20 cellular contexts compared by ENCODE assay signal in genomic region chr5:94932259-94932658, GRCh38.
DNase-seq lines count a peak whose midpoint lies in the region; ATAC-seq and TF ChIP-seq lines count a peak whose summit lies in the region.
"Had no signal": no experiment of that assay in that cellular context is flagged by ENCODE, and none has a peak within 500 bp of the region (broad histone marks: within the 10 kb centered on the region; RNA-seq: fewer than 3 reads in every experiment).

No MANE protein-coding gene starts in this region.

- H3K27ac Mint-ChIP-seq in activated CD4-positive, alpha-beta T cell treated with anti-CD3 and anti-CD28 coated beads for 36 hours = no peak overlapping the region
- H3K27ac Mint-ChIP-seq in T-helper 2 cell treated with Interferon-gamma antibody and Interleukin-4, amounts not matched to agents 5 μg/mL and 100 μg/mL, for 36 hours = no peak overlapping the region
- H3K27ac Mint-ChIP-seq: CD4-positive, alpha-beta memory T cell; HFFc6 had no signal

- peak; percentile 0 for DNase-seq in AG10803 (ENCODE audit: low read depth)
- peak; percentile 20 for DNase-seq in DMS53 treated with DMSO at 0.1 percent for 48 hours (lab: John Stamatoyannopoulos, UW; ENCODE audit: unreplicated experiment)
- peak; percentile 8 for DNase-seq in SW480 (ENCODE audit: low spot score)
- peak; percentile 7 for DNase-seq in fibroblast of peridontal ligament (ENCODE audit: extremely low read depth)
- no peak for DNase-seq in central memory CD4-positive, alpha-beta T cell
- DNase-seq in activated CD4-positive, alpha-beta T cell treated with anti-CD3 and anti-CD28 coated beads for 36 hours = no peak
- no peak for DNase-seq in T-helper 2 cell treated with Interferon-gamma antibody and Interleukin-4, amounts not matched to agents 5 μg/mL and 100 μg/mL, for 36 hours (ENCODE audit: low spot score)
- DNase-seq: AML-193; BE2C; C1 segment of cervical spinal cord; Calu3; CD4-positive, alpha-beta memory T cell; COR-L47; DMS153; DMS79 treated with DMSO at 0.1 percent for 48 hours; GF-D8; GOT3; HFFc6 had no signal

- H3K4me3 ChIP-seq in AG10803 (ENCODE audit: low read length) = no peak overlapping the region
- H3K4me3 ChIP-seq: HAP-1 had no signal

- H3K27me3 Mint-ChIP-seq in activated CD4-positive, alpha-beta T cell treated with anti-CD3 and anti-CD28 coated beads for 36 hours = peaks cover 5% of the 10 kb centered on the region
- H3K27me3 Mint-ChIP-seq in T-helper 2 cell treated with Interferon-gamma antibody and Interleukin-4, amounts not matched to agents 5 μg/mL and 100 μg/mL, for 36 hours (ENCODE audit: low read depth) = peaks cover 2% of the 10 kb centered on the region

- H3K4me1 Mint-ChIP-seq in activated CD4-positive, alpha-beta T cell treated with anti-CD3 and anti-CD28 coated beads for 36 hours = no peaks in the 10 kb centered on the region
- no peaks in the 10 kb centered on the region for H3K4me1 Mint-ChIP-seq in T-helper 2 cell treated with Interferon-gamma antibody and Interleukin-4, amounts not matched to agents 5 μg/mL and 100 μg/mL, for 36 hours (ENCODE audit: low read depth)
- H3K4me1 Mint-ChIP-seq: CD4-positive, alpha-beta memory T cell had no signal

- CTCF ChIA-PET in activated CD4-positive, alpha-beta T cell treated with anti-CD3 and anti-CD28 coated beads for 36 hours (lab: Charles Lee) = no interaction called here

- TF ChIP-seq CTCF in AG10803 (conservative IDR thresholded peaks at IDR 0.05; ENCODE audit: low read length) = no peak

- intact Hi-C loops in activated CD4-positive, alpha-beta T cell treated with anti-CD3 and anti-CD28 coated beads for 36 hours (cut with DNase I, micrococcal nuclease) = loop anchor here in 1 of 2 experiments (5.0 kb wide), 1 partner anchor 745 kb away; no protein-coding TSS in a partner anchor

- no peaks in the 10 kb centered on the region for H3K9me3 Mint-ChIP-seq in activated CD4-positive, alpha-beta T cell treated with anti-CD3 and anti-CD28 coated beads for 36 hours (ENCODE audit: low read depth)
- no peaks in the 10 kb centered on the region for H3K9me3 Mint-ChIP-seq in T-helper 2 cell treated with Interferon-gamma antibody and Interleukin-4, amounts not matched to agents 5 μg/mL and 100 μg/mL, for 36 hours
- H3K9me3 Mint-ChIP-seq: CD4-positive, alpha-beta memory T cell; HFFc6 had no signal

- H3K36me3 Mint-ChIP-seq in activated CD4-positive, alpha-beta T cell treated with anti-CD3 and anti-CD28 coated beads for 36 hours (ENCODE audit: low read depth) = no peaks in the 10 kb centered on the region
- H3K36me3 Mint-ChIP-seq in T-helper 2 cell treated with Interferon-gamma antibody and Interleukin-4, amounts not matched to agents 5 μg/mL and 100 μg/mL, for 36 hours (ENCODE audit: low read depth) = no peaks in the 10 kb centered on the region
- H3K36me3 Mint-ChIP-seq: CD4-positive, alpha-beta memory T cell had no signal

- POLR2A ChIA-PET in activated CD4-positive, alpha-beta T cell treated with anti-CD3 and anti-CD28 coated beads for 36 hours (lab: Charles Lee) = no interaction called here

- ATAC-seq in HG03039 (IDR thresholded peaks at IDR 0.05; ENCODE audit: unreplicated experiment) = no peak
- ATAC-seq in activated CD4-positive, alpha-beta T cell treated with anti-CD3 and anti-CD28 coated beads for 36 hours = no peak

- H3K4me3 Mint-ChIP-seq in activated CD4-positive, alpha-beta T cell treated with anti-CD3 and anti-CD28 coated beads for 36 hours = no peak overlapping the region
- H3K4me3 Mint-ChIP-seq in T-helper 2 cell treated with Interferon-gamma antibody and Interleukin-4, amounts not matched to agents 5 μg/mL and 100 μg/mL, for 36 hours = no peak overlapping the region
- H3K4me3 Mint-ChIP-seq: CD4-positive, alpha-beta memory T cell; HFFc6 had no signal

Comparison
In these comparisons a context has a peak if more than half of its experiments do, and no peak if none do; other contexts are left out.
1. DNase-seq: peak in AG10803 (single experiment), DMS53 treated with DMSO at 0.1 percent for 48 hours (single experiment), SW480 (single experiment) and fibroblast of peridontal ligament (single experiment); none in central memory CD4-positive, alpha-beta T cell (single experiment), activated CD4-positive, alpha-beta T cell treated with anti-CD3 and anti-CD28 coated beads for 36 hours (single experiment) and T-helper 2 cell treated with Interferon-gamma antibody and Interleukin-4, amounts not matched to agents 5 μg/mL and 100 μg/mL, for 36 hours (single experiment).